In the genomic region with DNA sequence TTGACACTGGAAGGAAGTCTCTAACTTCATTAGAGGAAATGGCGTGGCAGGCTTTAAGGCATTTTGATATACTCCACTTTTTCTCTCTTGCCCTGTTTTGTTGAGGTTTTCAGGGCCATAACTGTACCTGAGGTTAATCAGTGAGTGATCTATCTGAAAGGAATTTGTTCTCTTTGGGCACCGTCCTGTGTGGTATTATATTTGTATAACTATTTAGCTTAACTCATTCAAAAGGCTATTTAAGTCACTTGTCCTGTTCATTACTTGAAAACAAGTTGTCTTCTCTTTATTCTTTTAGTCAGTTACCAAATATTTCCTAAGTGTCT, we compare ENCODE assay signal across 12 cellular contexts.
DNase-seq lines count a peak whose midpoint lies in the region; ATAC-seq and TF ChIP-seq lines count a peak whose summit lies in the region.
"Had no signal": no experiment of that assay in that cellular context is flagged by ENCODE, and none has a peak within 500 bp of the region (broad histone marks: within the 10 kb centered on the region; RNA-seq: fewer than 3 reads in every experiment).

No MANE protein-coding gene starts in this region.

- no peaks in the 10 kb centered on the region for H3K27me3 ChIP-seq in foreskin keratinocyte
- H3K27me3 ChIP-seq in rectal smooth muscle tissue (ENCODE audit: control insufficient read depth, insufficient read depth, low read length) = no peaks in the 10 kb centered on the region

- H3K4me1 ChIP-seq in foreskin keratinocyte = peaks cover 27% of the 10 kb centered on the region
- H3K4me1 ChIP-seq in rectal smooth muscle tissue (ENCODE audit: control insufficient read depth, insufficient read depth, low read length) = peaks cover 6% of the 10 kb centered on the region

- TF ChIP-seq CTCF in C4-2B (conservative IDR thresholded peaks at IDR 0.05) (no peak), foreskin keratinocyte (conservative IDR thresholded peaks at IDR 0.05) (no peak)

- H3K36me3 ChIP-seq in rectal smooth muscle tissue (ENCODE audit: control insufficient read depth, insufficient read depth, low read length) = no peaks in the 10 kb centered on the region

- DNase-seq in foreskin keratinocyte = no peak
- DNase-seq in LoVo (ENCODE audit: low spot score) = no peak
- DNase-seq in stimulated activated naive CD4-positive, alpha-beta T cell treated with Interleukin-2 at 50 U/mL for 16 hours (lab: John Stamatoyannopoulos, UW) = no peak
- DNase-seq: activated T-cell treated with anti-CD3 and anti-CD28 coated beads, Interleukin-2, amount 50 U/mL, for 72 hours; CD4-positive, alpha-beta T cell; cortex of kidney; NCI-H774 had no signal

- peak overlapping the region; percentile 4 for H3K4me3 ChIP-seq in rectal smooth muscle tissue (ENCODE audit: low read length)

- ATAC-seq in SK-N-SH treated with all-trans-retinoic acid at 6 μM for 48 hours (peak; percentile 72), foreskin keratinocyte (peak; percentile 19), HG02938 (IDR thresholded peaks at IDR 0.05; ENCODE audit: unreplicated experiment) (no peak), HG03135 (IDR thresholded peaks at IDR 0.05; ENCODE audit: unreplicated experiment) (no peak)

- no peak overlapping the region for H3K9ac ChIP-seq in rectal smooth muscle tissue (ENCODE audit: low read length)

- H3K27ac ChIP-seq in C4-2B = peak overlapping the region; percentile 69
- peak overlapping the region; percentile 84 for H3K27ac ChIP-seq in foreskin keratinocyte
- no peak overlapping the region for H3K27ac ChIP-seq in rectal smooth muscle tissue (ENCODE audit: low read depth, low read length)

TF ChIP-seq in SK-N-SH treated with all-trans-retinoic acid at 6 μM for 48 hours, 23 proteins besides CTCF, POLR2A, EP300 and RAD21:
- TF ChIP-seq ZFP3 (CRISPR knock-in tag; IDR thresholded peaks at IDR 0.05) (no peak), ISL1 (CRISPR knock-in tag; IDR thresholded peaks at IDR 0.05) (peak; percentile 25; the same call in 1 of the 2 replicates)

Comparison
In these comparisons a context has a peak if more than half of its experiments do, and no peak if none do; other contexts are left out.
1. ATAC-seq: peak in SK-N-SH treated with all-trans-retinoic acid at 6 μM for 48 hours (single experiment) and foreskin keratinocyte (single experiment); none in HG02938 (single experiment) and HG03135 (single experiment).